8 cellular contexts compared by ENCODE assay signal in genomic region chr17:79400989-79401703, GRCh38.
DNase-seq lines count a peak whose midpoint lies in the region; ATAC-seq, FAIRE-seq and TF ChIP-seq lines count a peak whose summit lies in the region.

No MANE protein-coding gene starts in this region.

- no peak for TF ChIP-seq POLR2A in A549 (IDR thresholded peaks at IDR 0.05; ENCODE audit: low read length)

- peak overlapping the region; percentile 63 to 83 (median 75) for H3K4me3 Mint-ChIP-seq in immature natural killer cell

- TF ChIP-seq RAD21 in A549 (conservative IDR thresholded peaks at IDR 0.05 in 1 of 2, IDR thresholded peaks at IDR 0.05 in 1 of 2), result peak; percentile 53 to 57

- peak overlapping the region; percentile 83 for H3K4me2 ChIP-seq in A549

- H3K9me3 Mint-ChIP-seq in immature natural killer cell, result no peaks in the 10 kb centered on the region

- no peak for FAIRE-seq in A549 (lab: Jason Lieb, UNC)
- peak; percentile 79 for FAIRE-seq in GM19239 (lab: Jason Lieb, UNC)

- POLR2A ChIA-PET in A549 (lab: Yijun Ruan, JAX), result interaction anchor here (0.6 to 0.9 kb wide), 2 partner anchors 10 to 229 kb away, joined by 4 to 5 read pairs; no protein-coding TSS in a partner anchor

- ATAC-seq in A549 (peak; percentile 71 to 89), GM18873 (IDR thresholded peaks at IDR 0.05; ENCODE audit: low FRiP score, unreplicated experiment) (no peak)

- CTCF ChIA-PET in A549 (lab: Yijun Ruan, JAX), result interaction anchor here (0.5 to 31.1 kb wide), 57 partner anchors 9 to 382 kb away, joined by 3 to 782 read pairs (median 4); partner anchors contain the start of gene RBFOX3

- H3K4me3 ChIP-seq in A549, result peak overlapping the region; percentile 29
- H3K4me3 ChIP-seq in WI38 (ENCODE audit: low read depth, low read length), result no peak overlapping the region

- peak; percentile 81 for TF ChIP-seq CTCF in A549 (IDR thresholded peaks at IDR 0.05)
- TF ChIP-seq CTCF in WI38 (IDR thresholded peaks at IDR 0.05; ENCODE audit: low read depth, low read length), result peak; percentile 96

- no peak for TF ChIP-seq EP300 in A549 (IDR thresholded peaks at IDR 0.05)

- H3K4me1 ChIP-seq in A549, result peaks cover 24% of the 10 kb centered on the region

- H3K27ac Mint-ChIP-seq in immature natural killer cell, result no peak overlapping the region

- peaks cover 13 to 15% of the 10 kb centered on the region in 2 donors for H3K4me1 Mint-ChIP-seq in immature natural killer cell

- WGBS in A549 (ENCODE audit: missing lambda C conversion rate), result 17% methylated on average over 33 of the region's 33 CpGs

- H3K27me3 Mint-ChIP-seq in immature natural killer cell (ENCODE audit: low read depth in 3 of 3), result peaks cover 7 to 12% (median 8%) of the 10 kb centered on the region in 3 donors

- no peaks in the 10 kb centered on the region for H3K9me3 ChIP-seq in A549

- peak; percentile 69 to 94 for DNase-seq in A549 (ENCODE audit: low read depth in 1 of 2, low spot score in 1 of 2)
- DNase-seq in GM19239 (ENCODE audit: insufficient read length, low spot score), result peak; percentile 89
- peak; percentile 56 for DNase-seq in NCI-H2107 (lab: John Stamatoyannopoulos, UW)
- peak; percentile 66 to 90 for DNase-seq in T47D (ENCODE audit: low read depth in 1 of 2, low spot score in 1 of 2)
- DNase-seq in immature natural killer cell, result peak; percentile 58 to 64 (median 60)
- peak; percentile 59 to 61 for DNase-seq in stimulated activated CD4-positive, alpha-beta T cell treated with anti-CD3 and anti-CD28 coated beads, Interleukin-15, amount 100 ng/mL, for 1 hour (ENCODE audit: low read depth in 1 of 2, low spot score in 1 of 2)

- peak overlapping the region; percentile 64 to 83 for H3K27ac ChIP-seq in A549

- in situ Hi-C loops in T47D (cut with HindIII; ENCODE audit: low pct_unique_long_range_greater_than_20kb, low sequenced_read_pairs), result no loop called here

- no peaks in the 10 kb centered on the region for H3K36me3 Mint-ChIP-seq in immature natural killer cell

TF ChIP-seq in A549, 52 proteins besides CTCF, POLR2A, EP300 and RAD21:
- TF ChIP-seq KDM5A (IDR thresholded peaks at IDR 0.05) (no peak), PHF8 (IDR thresholded peaks at IDR 0.05; ENCODE audit: borderline replicate concordance, low read depth) (no peak), MAX (IDR thresholded peaks at IDR 0.05) (peak; percentile 80), GATA3 (IDR thresholded peaks at IDR 0.05; ENCODE audit: borderline replicate concordance) (peak; percentile 55; the same call in 1 of the 2 replicates), SMC3 (IDR thresholded peaks at IDR 0.05) (peak; percentile 77), RARB (CRISPR knock-in tag; IDR thresholded peaks at IDR 0.05) (no peak), E2F6 (IDR thresholded peaks at IDR 0.05; ENCODE audit: borderline replicate concordance, low read depth) (peak; percentile 46; the same call in 1 of the 2 replicates), MYC (IDR thresholded peaks at IDR 0.05; ENCODE audit: borderline replicate concordance, low read length) (peak; percentile 80; the same call in 1 of the 2 replicates)
